Comparison of ENCODE assay signal across 8 cellular contexts in the genomic region with DNA sequence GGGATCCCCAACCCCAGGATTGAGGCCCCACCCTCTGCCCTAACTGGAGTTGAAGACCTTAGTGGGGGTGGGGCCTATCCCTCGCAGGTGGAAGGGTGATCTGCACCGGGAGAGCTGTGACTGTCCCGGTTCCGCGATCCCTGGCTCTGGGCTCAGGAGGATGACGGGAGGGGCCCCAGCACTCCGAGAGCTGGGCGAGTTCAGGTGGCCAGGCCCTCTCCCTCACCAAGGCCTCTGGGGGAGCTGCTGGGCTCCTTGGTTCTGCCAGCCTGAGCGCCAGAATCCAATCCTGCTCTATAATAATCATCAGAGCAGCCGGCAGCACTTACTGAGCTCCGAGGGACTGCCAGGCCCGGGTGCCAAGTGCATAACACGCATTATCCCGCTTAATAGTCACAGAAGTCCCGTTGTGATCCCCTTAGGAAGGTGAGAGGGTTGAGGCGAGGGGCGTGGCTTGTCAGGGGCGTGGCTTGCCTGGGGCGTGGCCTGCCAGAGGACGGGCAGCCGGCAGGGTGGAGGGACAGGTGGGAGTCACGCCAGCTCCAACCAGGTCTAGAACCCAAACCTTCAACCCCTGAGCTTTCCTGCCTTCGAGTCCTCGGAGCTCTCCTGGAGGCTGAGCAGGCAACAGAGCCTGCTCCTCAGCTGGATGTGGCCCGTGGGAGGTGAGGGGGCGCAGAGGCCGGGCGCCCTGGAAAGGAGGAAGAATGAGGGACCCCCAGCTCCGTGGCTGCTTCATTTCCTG. TPM values are rescaled to one million over a fixed set of nuclear protein-coding genes. Genes with fewer than 3 reads are reported as not detected.
DNase-seq lines count a peak whose midpoint lies in the region; ATAC-seq and TF ChIP-seq lines count a peak whose summit lies in the region.

No MANE protein-coding gene starts in this region.

- no peaks in the 10 kb centered on the region for H3K9me3 ChIP-seq in BLaER1
- no peaks in the 10 kb centered on the region for H3K9me3 ChIP-seq in lower lobe of right lung

- no peak overlapping the region for H3K27ac Mint-ChIP-seq in activated CD4-positive, alpha-beta T cell treated with anti-CD3 and anti-CD28 coated beads for 36 hours

- peak; percentile 79 for ATAC-seq in activated CD4-positive, alpha-beta T cell treated with anti-CD3 and anti-CD28 coated beads for 36 hours
- ATAC-seq in lower lobe of right lung (peak; percentile 77 to 85), GM21825 (IDR thresholded peaks at IDR 0.05; ENCODE audit: unreplicated experiment) (no peak)

- H3K27ac ChIP-seq in BLaER1: peak overlapping the region; percentile 43; the same call in 1 of the 2 replicates
- peak overlapping the region; percentile 67 for H3K27ac ChIP-seq in lower lobe of right lung

- intact Hi-C loops in activated CD4-positive, alpha-beta T cell treated with anti-CD3 and anti-CD28 coated beads for 36 hours (cut with DNase I, micrococcal nuclease): loop anchor here in 1 of 2 experiments (10.0 kb wide), 1 partner anchor 537 kb away; a partner anchor contains a TSS
- intact Hi-C loops in lower lobe of right lung (cut with DNase I): no loop called here

- peaks cover 52% of the 10 kb centered on the region for H3K4me1 ChIP-seq in BLaER1
- H3K4me1 ChIP-seq in lower lobe of right lung: peaks cover 23% of the 10 kb centered on the region

- peak overlapping the region; percentile 50 for H3K4me3 Mint-ChIP-seq in activated CD4-positive, alpha-beta T cell treated with anti-CD3 and anti-CD28 coated beads for 36 hours

- TF ChIP-seq CTCF in choroid plexus epithelial cell (conservative IDR thresholded peaks at IDR 0.05; ENCODE audit: low read depth, low read length) (peak; percentile 28), lower lobe of right lung (IDR thresholded peaks at IDR 0.05) (peak; percentile 29)

- H3K27me3 ChIP-seq in BLaER1 (peaks cover 29% of the 10 kb centered on the region), lower lobe of right lung (ENCODE audit: low read depth) (peaks cover 8% of the 10 kb centered on the region)

- peak overlapping the region; percentile 95 for H3K4me2 ChIP-seq in BLaER1

- no peaks in the 10 kb centered on the region; the same call in 1 of the 2 replicates for H4K20me1 ChIP-seq in BLaER1

- H3K27me3 Mint-ChIP-seq in activated CD4-positive, alpha-beta T cell treated with anti-CD3 and anti-CD28 coated beads for 36 hours: peaks cover 23% of the 10 kb centered on the region

- H3K9ac ChIP-seq in BLaER1: no peak overlapping the region

- POLR2A ChIA-PET in activated CD4-positive, alpha-beta T cell treated with anti-CD3 and anti-CD28 coated beads for 36 hours (lab: Charles Lee): no interaction called here

- H3K9me3 Mint-ChIP-seq in activated CD4-positive, alpha-beta T cell treated with anti-CD3 and anti-CD28 coated beads for 36 hours (ENCODE audit: low read depth): no peaks in the 10 kb centered on the region

- H3K36me3 ChIP-seq in BLaER1 (no peaks in the 10 kb centered on the region), lower lobe of right lung (no peaks in the 10 kb centered on the region)

- H3K4me1 Mint-ChIP-seq in activated CD4-positive, alpha-beta T cell treated with anti-CD3 and anti-CD28 coated beads for 36 hours: peaks cover 10% of the 10 kb centered on the region

- DNase-seq in LoVo (ENCODE audit: low spot score) (peak; percentile 63), choroid plexus epithelial cell (ENCODE audit: low read depth) (no peak), lower lobe of right lung (peak; percentile 72), NCI-H2107 treated with DMSO at 0.1 percent for 48 hours (lab: John Stamatoyannopoulos, UW; ENCODE audit: unreplicated experiment) (no peak)
- DNase-seq in activated CD4-positive, alpha-beta T cell treated with anti-CD3 and anti-CD28 coated beads for 36 hours: peak; percentile 79
- peak; percentile 37 for DNase-seq in stimulated activated CD8-positive, alpha-beta memory T cell treated with anti-CD3 and anti-CD28 coated beads, Interleukin-15, amount 100 ng/mL, for 24 hours (ENCODE audit: low read depth)

- H3K36me3 Mint-ChIP-seq in activated CD4-positive, alpha-beta T cell treated with anti-CD3 and anti-CD28 coated beads for 36 hours (ENCODE audit: low read depth): no peaks in the 10 kb centered on the region

- H3K4me3 ChIP-seq in BLaER1 (peak overlapping the region; percentile 63), choroid plexus epithelial cell (ENCODE audit: low read depth, low read length) (no peak overlapping the region), lower lobe of right lung (peak overlapping the region; percentile 63)

- CTCF ChIA-PET in activated CD4-positive, alpha-beta T cell treated with anti-CD3 and anti-CD28 coated beads for 36 hours (lab: Charles Lee): interaction anchor here (0.5 to 2.5 kb wide), 9 partner anchors 11 to 608 kb away, joined by 3 to 7 read pairs (median 3); no protein-coding TSS in a partner anchor

RNA-seq across cellular contexts. Expression of a gene that starts 7.2 kb away (rescaled TPM):
- total RNA-seq in activated CD4-positive, alpha-beta T cell treated with anti-CD3 and anti-CD28 coated beads for 36 hours: under 1 TPM in 1 of 2 experiments, not detected in 1; 0.04 TPM
- total RNA-seq in lower lobe of right lung: 3.8 TPM

Comparison
In these comparisons a context has a peak if more than half of its experiments do, and no peak if none do; other contexts are left out.
1. DNase-seq: peak in LoVo (single experiment), activated CD4-positive, alpha-beta T cell treated with anti-CD3 and anti-CD28 coated beads for 36 hours (single experiment), lower lobe of right lung (single experiment) and stimulated activated CD8-positive, alpha-beta memory T cell treated with anti-CD3 and anti-CD28 coated beads, Interleukin-15, amount 100 ng/mL, for 24 hours (single experiment); none in choroid plexus epithelial cell (single experiment) and NCI-H2107 treated with DMSO at 0.1 percent for 48 hours (single experiment).